ENCODE assay signal across 8 cellular contexts in genomic region chr1:31423418-31423947, GRCh38. TPM values are rescaled to one million over a fixed set of nuclear protein-coding genes. Genes with fewer than 3 reads are reported as not detected.
DNase-seq lines count a peak whose midpoint lies in the region; ATAC-seq and TF ChIP-seq lines count a peak whose summit lies in the region.

No MANE protein-coding gene starts in this region.

- H3K36me3 ChIP-seq in MM.1S (replicated peaks; ENCODE audit: insufficient read depth, low read length) (no peaks in the 10 kb centered on the region), tibial nerve (no peaks in the 10 kb centered on the region)

- H3K4me2 ChIP-seq in MM.1S (ENCODE audit: low read depth, low read length), result peak overlapping the region; percentile 77

- peak overlapping the region; percentile 42; the same call in 1 of the 2 replicates for H2AFZ ChIP-seq in MM.1S (ENCODE audit: low read length)

- peaks cover 29% of the 10 kb centered on the region for H3K4me1 ChIP-seq in MM.1S (ENCODE audit: low read length)
- peaks cover 0 to 7% (median 0%) of the 10 kb centered on the region in 4 donors for H3K4me1 ChIP-seq in tibial nerve

- peak overlapping the region; percentile 1 for H3K4me3 Mint-ChIP-seq in stimulated activated memory B cell treated with anti-CD40 and anti-IgM and Interleukin-4, amounts not matched to agents 10 μg/mL and 1 μg/mL and 100 μg/mL, for 72 hours

- H3K4me1 Mint-ChIP-seq in stimulated activated memory B cell treated with anti-CD40 and anti-IgM and Interleukin-4, amounts not matched to agents 10 μg/mL and 1 μg/mL and 100 μg/mL, for 72 hours, result peaks cover 33% of the 10 kb centered on the region

- H3K9ac ChIP-seq in MM.1S (ENCODE audit: low read length), result peak overlapping the region; percentile 15; the same call in 1 of the 2 replicates

- H3K9me3 Mint-ChIP-seq in stimulated activated memory B cell treated with anti-CD40 and anti-IgM and Interleukin-4, amounts not matched to agents 10 μg/mL and 1 μg/mL and 100 μg/mL, for 72 hours, result no peaks in the 10 kb centered on the region

- no peak for TF ChIP-seq POLR2A in tibial nerve (IDR thresholded peaks at IDR 0.05)

- no peaks in the 10 kb centered on the region for H3K27me3 Mint-ChIP-seq in stimulated activated memory B cell treated with anti-CD40 and anti-IgM and Interleukin-4, amounts not matched to agents 10 μg/mL and 1 μg/mL and 100 μg/mL, for 72 hours

- H3K9me2 ChIP-seq in MM.1S (replicated peaks; ENCODE audit: insufficient read depth, low read length), result no peaks in the 10 kb centered on the region

- peaks cover 19% of the 10 kb centered on the region for H3F3A ChIP-seq in MM.1S (ENCODE audit: insufficient read depth, low read length)

- no peak for DNase-seq in activated CD4-positive, CD25-positive, alpha-beta regulatory T cell (lab: John Stamatoyannopoulos, UW)
- DNase-seq in MM.1S (peak; percentile 98), hippocampal formation (lab: John Stamatoyannopoulos, UW) (no peak), tibial nerve (ENCODE audit: low spot score in 2 of 2) (no peak), NCI-H1105 treated with DMSO at 0.1 percent for 48 hours (lab: John Stamatoyannopoulos, UW) (no peak)

- no peaks in the 10 kb centered on the region for H3K36me3 Mint-ChIP-seq in stimulated activated memory B cell treated with anti-CD40 and anti-IgM and Interleukin-4, amounts not matched to agents 10 μg/mL and 1 μg/mL and 100 μg/mL, for 72 hours

- H3K4me3 ChIP-seq in MM.1S (ENCODE audit: low read length), result peak overlapping the region; percentile 40
- H3K4me3 ChIP-seq in tibial nerve, result no peak overlapping the region

- 74 to 78% methylated on average over 21 to 22 of the region's 23 CpGs for WGBS in tibial nerve, 2 donors

- 0 out of 2 replicates have a peak, but pooled peaks cover 12% of the 10 kb centered on the region for H3K27me3 ChIP-seq in MM.1S (replicated peaks; ENCODE audit: insufficient read depth, low read length)
- H3K27me3 ChIP-seq in tibial nerve, result no peaks in the 10 kb centered on the region

- ATAC-seq in activated CD4-positive, CD25-positive, alpha-beta regulatory T cell treated with anti-CD3 and anti-CD28 coated beads, Interleukin-2, amount 50 U/mL, for 24 hours, result peak; percentile 11 to 22
- ATAC-seq in HG02763 (IDR thresholded peaks at IDR 0.05; ENCODE audit: unreplicated experiment), result peak; percentile 75
- ATAC-seq in stimulated activated memory B cell treated with anti-CD40 and anti-IgM and Interleukin-4, amounts not matched to agents 10 μg/mL and 1 μg/mL and 100 μg/mL, for 72 hours, result peak; percentile 95

- H3K9me3 ChIP-seq in MM.1S (replicated peaks; ENCODE audit: insufficient read depth, low read length) (no peaks in the 10 kb centered on the region), tibial nerve (no peaks in the 10 kb centered on the region)

- TF ChIP-seq EP300 in tibial nerve (IDR thresholded peaks at IDR 0.05), result no peak

- H3K27ac ChIP-seq in MM.1S (ENCODE audit: low read length) (peak overlapping the region; percentile 34; the same call in 1 of the 2 replicates), tibial nerve (no peak overlapping the region)

- no peaks in the 10 kb centered on the region for H3K79me2 ChIP-seq in MM.1S (ENCODE audit: low read length)

- no peak for TF ChIP-seq CTCF in MM.1S (IDR thresholded peaks at IDR 0.05; ENCODE audit: low read length)
- TF ChIP-seq CTCF in tibial nerve (IDR thresholded peaks at IDR 0.05), result no peak

- no peaks in the 10 kb centered on the region for H4K20me1 ChIP-seq in MM.1S (ENCODE audit: insufficient read depth, low read length)

- peak overlapping the region; percentile 60 for H3K27ac Mint-ChIP-seq in stimulated activated memory B cell treated with anti-CD40 and anti-IgM and Interleukin-4, amounts not matched to agents 10 μg/mL and 1 μg/mL and 100 μg/mL, for 72 hours

RNA-seq across cellular contexts. Expression of gene SERINC2, which starts 10.5 kb away (rescaled TPM):
- total RNA-seq in tibial nerve, result 1 to 10 TPM in 3 of 4 donors, under 1 TPM in 1; 0.42 to 4.3 (median 2.3) TPM

RNA-seq across cellular contexts. Expression of gene FABP3, which starts 50.6 kb away (rescaled TPM):
- 1 to 10 TPM in 3 of 4 donors, under 1 TPM in 1; 0.98 to 8.1 (median 3.4) TPM for total RNA-seq in tibial nerve

Comparison
In these comparisons a context has a peak if more than half of its experiments do, and no peak if none do; other contexts are left out.
1. ATAC-seq: peak in every context shown above with its lines; median percentile 95 in stimulated activated memory B cell treated with anti-CD40 and anti-IgM and Interleukin-4, amounts not matched to agents 10 μg/mL and 1 μg/mL and 100 μg/mL, for 72 hours; 75 in HG02763; 16 in activated CD4-positive, CD25-positive, alpha-beta regulatory T cell treated with anti-CD3 and anti-CD28 coated beads, Interleukin-2, amount 50 U/mL, for 24 hours.